In genomic region chr21:21247441-21247840, GRCh38 we compare ENCODE assay signal across 26 cellular contexts.
DNase-seq lines count a peak whose midpoint lies in the region; ATAC-seq and TF ChIP-seq lines count a peak whose summit lies in the region.
"Had no signal": no experiment of that assay in that cellular context is flagged by ENCODE, and none has a peak within 500 bp of the region (broad histone marks: within the 10 kb centered on the region; RNA-seq: fewer than 3 reads in every experiment).

No MANE protein-coding gene starts in this region.

- no peak for ATAC-seq in HG03095 (IDR thresholded peaks at IDR 0.05; ENCODE audit: unreplicated experiment)
- no peak for ATAC-seq in stimulated activated naive CD8-positive, alpha-beta T cell treated with anti-CD3 and anti-CD28 coated beads, Interleukin-15, amount 100 ng/mL, for 72 hours
- ATAC-seq: body of pancreas, left colon had no signal

- DNase-seq in H4 (ENCODE audit: low spot score), result peak; percentile 12
- peak; percentile 13 for DNase-seq in NCI-H226
- DNase-seq in amniotic epithelial cell (ENCODE audit: low read depth), result peak; percentile 17
- DNase-seq in fibroblast of villous mesenchyme (ENCODE audit: low read depth), result peak; percentile 5
- no peak for DNase-seq in HuH-7 (ENCODE audit: low spot score)
- DNase-seq in osteocyte (ENCODE audit: extremely low spot score, unreplicated experiment), result no peak
- DNase-seq in stimulated activated naive CD8-positive, alpha-beta T cell treated with anti-CD3 and anti-CD28 coated beads, Interleukin-15, amount 100 ng/mL, for 72 hours, result no peak
- DNase-seq: activated CD4-positive, alpha-beta T cell treated with anti-CD3 and anti-CD28 coated beads, Interleukin-2, amount 50 U/mL, for 48 hours; activated CD4-positive, CD25-positive, alpha-beta regulatory T cell treated with anti-CD3 and anti-CD28 coated beads, Interleukin-2, amount 50 U/mL, for 72 hours; activated gamma-delta T cell treated with Interleukin-2 at 50 U/mL for 16 hours; activated T-cell treated with anti-CD3 and anti-CD28 coated beads, Interleukin-2, amount 50 U/mL, for 48 hours; body of pancreas; dermis blood vessel endothelial cell; endodermal cell; GDM1; hypothalamus; left colon; NCI-H526 treated with DMSO at 0.1 percent for 48 hours; ovary; stimulated activated CD4-positive, alpha-beta T cell treated with anti-CD3 and anti-CD28 coated beads, Interleukin-4, amount 100 ng/mL, for 4 hours; T-helper 1 cell; transverse colon had no signal

- no peak overlapping the region for H3K27ac Mint-ChIP-seq in osteocyte (ENCODE audit: unreplicated experiment)
- no peak overlapping the region for H3K27ac Mint-ChIP-seq in stimulated activated naive CD8-positive, alpha-beta T cell treated with anti-CD3 and anti-CD28 coated beads, Interleukin-15, amount 100 ng/mL, for 72 hours
- H3K27ac Mint-ChIP-seq: endodermal cell had no signal

- H3K4me3 Mint-ChIP-seq in osteocyte (ENCODE audit: unreplicated experiment), result no peak overlapping the region
- no peak overlapping the region for H3K4me3 Mint-ChIP-seq in stimulated activated naive CD8-positive, alpha-beta T cell treated with anti-CD3 and anti-CD28 coated beads, Interleukin-15, amount 100 ng/mL, for 72 hours
- H3K4me3 Mint-ChIP-seq: endodermal cell had no signal

- no peak overlapping the region for H3K4me3 ChIP-seq in fibroblast of villous mesenchyme (ENCODE audit: low read depth, low read length)
- H3K4me3 ChIP-seq: BLaER1, body of pancreas, esophagus muscularis mucosa, ovary, SJSA1, transverse colon had no signal

- H3K36me3 Mint-ChIP-seq in osteocyte (ENCODE audit: unreplicated experiment), result no peaks in the 10 kb centered on the region

- H3K4me1 Mint-ChIP-seq in osteocyte (ENCODE audit: unreplicated experiment), result peaks cover 8% of the 10 kb centered on the region
- H3K4me1 Mint-ChIP-seq in stimulated activated naive CD8-positive, alpha-beta T cell treated with anti-CD3 and anti-CD28 coated beads, Interleukin-15, amount 100 ng/mL, for 72 hours, result no peaks in the 10 kb centered on the region
- H3K4me1 Mint-ChIP-seq: endodermal cell had no signal

- no peak for TF ChIP-seq CTCF in fibroblast of villous mesenchyme (IDR thresholded peaks at IDR 0.05; ENCODE audit: insufficient read depth, low read depth, low read length)
- TF ChIP-seq CTCF in osteocyte (IDR thresholded peaks at IDR 0.05), result no peak

- no peaks in the 10 kb centered on the region for H3K27me3 Mint-ChIP-seq in osteocyte (ENCODE audit: unreplicated experiment)
- no peaks in the 10 kb centered on the region for H3K27me3 Mint-ChIP-seq in stimulated activated naive CD8-positive, alpha-beta T cell treated with anti-CD3 and anti-CD28 coated beads, Interleukin-15, amount 100 ng/mL, for 72 hours

- no peaks in the 10 kb centered on the region for H3K9me3 Mint-ChIP-seq in osteocyte (ENCODE audit: unreplicated experiment)
- no peaks in the 10 kb centered on the region for H3K9me3 Mint-ChIP-seq in stimulated activated naive CD8-positive, alpha-beta T cell treated with anti-CD3 and anti-CD28 coated beads, Interleukin-15, amount 100 ng/mL, for 72 hours
- H3K9me3 Mint-ChIP-seq: endodermal cell had no signal

Comparison
In these comparisons a context has a peak if more than half of its experiments do, and no peak if none do; other contexts are left out.
1. DNase-seq: peak in H4 (single experiment), NCI-H226 (single experiment), amniotic epithelial cell (single experiment) and fibroblast of villous mesenchyme (single experiment); none in HuH-7 (single experiment), osteocyte (single experiment) and stimulated activated naive CD8-positive, alpha-beta T cell treated with anti-CD3 and anti-CD28 coated beads, Interleukin-15, amount 100 ng/mL, for 72 hours (0 of 2).